Comparison of ENCODE assay signal across 7 cellular contexts in the genomic region with DNA sequence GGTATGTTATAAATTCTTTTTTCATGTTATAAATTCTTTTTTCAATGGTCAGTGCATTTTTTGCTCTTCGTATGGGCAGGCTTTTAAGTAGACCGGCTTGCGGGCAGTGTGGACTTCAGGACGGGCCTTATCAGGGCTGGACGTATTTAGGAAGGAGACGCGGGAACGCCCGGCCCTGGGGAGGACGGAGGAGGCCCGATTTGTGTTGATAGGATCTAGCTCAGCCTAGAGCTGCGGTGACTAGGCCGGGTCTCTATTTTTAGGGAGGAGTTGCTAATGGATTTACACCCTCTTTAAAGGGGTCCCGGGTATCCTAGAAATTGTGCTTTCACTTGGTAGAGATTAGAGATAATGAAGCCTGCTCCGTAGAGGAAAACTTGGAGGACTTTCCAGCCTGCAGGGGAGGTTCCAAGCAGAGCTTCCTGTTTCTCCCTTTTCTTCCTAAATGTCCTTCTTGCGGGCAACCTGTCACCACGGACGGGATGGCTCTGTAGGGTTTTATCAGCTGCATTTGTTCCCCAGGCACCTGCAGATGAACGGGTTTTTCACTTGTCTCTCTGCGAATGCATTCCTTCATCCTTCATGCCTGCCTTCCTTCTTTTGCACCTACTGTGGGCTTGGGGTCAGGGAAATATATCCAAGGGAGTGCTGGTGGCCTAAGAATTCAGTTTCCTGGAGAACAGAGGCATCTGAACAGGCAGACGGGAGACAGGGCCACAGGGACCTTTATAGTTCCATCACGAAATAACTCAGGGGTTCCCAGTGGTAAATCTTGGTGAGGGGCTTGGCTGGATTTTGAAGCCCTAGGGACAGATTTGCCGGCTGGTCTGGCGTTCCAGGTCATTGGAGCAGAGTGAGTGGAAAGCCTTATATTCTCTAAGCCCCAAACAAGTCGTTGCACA. TPM values are rescaled to one million over a fixed set of nuclear protein-coding genes. Genes with fewer than 3 reads are reported as not detected.
DNase-seq lines count a peak whose midpoint lies in the region; ATAC-seq, FAIRE-seq and TF ChIP-seq lines count a peak whose summit lies in the region.

No MANE protein-coding gene starts in this region.

- H3K27me3 ChIP-seq in HL-60 (ENCODE audit: insufficient read depth, poor library complexity, severe bottlenecking) (no peaks in the 10 kb centered on the region), small intestine (ENCODE audit: control insufficient read depth in 2 of 2, insufficient read depth in 2 of 2, low read length in 2 of 2) (no peaks in the 10 kb centered on the region)

- H3K4me3 Mint-ChIP-seq in activated naive CD4-positive, alpha-beta T cell treated with anti-CD3 and anti-CD28 coated beads, Interleukin-2, amount 50 U/mL, for 24 hours, result peak overlapping the region; percentile 100

- peaks cover 53% of the 10 kb centered on the region for H3K4me1 Mint-ChIP-seq in activated naive CD4-positive, alpha-beta T cell treated with anti-CD3 and anti-CD28 coated beads, Interleukin-2, amount 50 U/mL, for 24 hours

- intact Hi-C loops in head of caudate nucleus (cut with DNase I), result no loop called here

- H3K9me3 Mint-ChIP-seq in activated naive CD4-positive, alpha-beta T cell treated with anti-CD3 and anti-CD28 coated beads, Interleukin-2, amount 50 U/mL, for 24 hours, result no peaks in the 10 kb centered on the region

- DNase-seq in HL-60 (ENCODE audit: low read depth in 1 of 2, low spot score in 1 of 2) (peak in 1 of 2 experiments; percentile 13), hepatic stellate cell (ENCODE audit: low spot score) (peak; percentile 50), small intestine (peak; percentile 52), head of caudate nucleus (no peak), GM13976 (ENCODE audit: low spot score) (no peak)

- H3K4me3 ChIP-seq in HL-60 (replicated peaks; ENCODE audit: insufficient read depth, low read length) (peak overlapping the region; percentile 62), small intestine (ENCODE audit: low read depth in 1 of 2, low read length in 2 of 2) (peak overlapping the region; percentile 83 to 91)

- H3K4me1 ChIP-seq in small intestine (ENCODE audit: control insufficient read depth in 2 of 2, insufficient read depth in 1 of 2, low read depth in 1 of 2, low read length in 1 of 2), result peaks cover 6 to 20% of the 10 kb centered on the region in 2 donors

- no peak for ATAC-seq in HG03139 (IDR thresholded peaks at IDR 0.05; ENCODE audit: unreplicated experiment)

- H3K27ac Mint-ChIP-seq in activated naive CD4-positive, alpha-beta T cell treated with anti-CD3 and anti-CD28 coated beads, Interleukin-2, amount 50 U/mL, for 24 hours, result peak overlapping the region; percentile 99

- 3 to 7% (median 7%) methylated on average over 25 of the region's 25 CpGs for WGBS in small intestine, 3 donors

- in situ Hi-C loops in GM13976 (cut with MboI; ENCODE audit: low sequenced_read_pairs, unreplicated experiment), result no loop called here

- H3K27ac ChIP-seq in HL-60 (replicated peaks) (peak overlapping the region; percentile 57), small intestine (ENCODE audit: low read depth in 1 of 2, low read length in 1 of 2) (peak overlapping the region in 1 of 2 donors; percentile 93)

- no peaks in the 10 kb centered on the region for H3K9me3 ChIP-seq in small intestine (ENCODE audit: control insufficient read depth, low read depth)

- no peak for FAIRE-seq in small intestine (lab: Jason Lieb, UNC)

- H3K27me3 Mint-ChIP-seq in activated naive CD4-positive, alpha-beta T cell treated with anti-CD3 and anti-CD28 coated beads, Interleukin-2, amount 50 U/mL, for 24 hours, result no peaks in the 10 kb centered on the region

- TF ChIP-seq CTCF in HL-60 (IDR thresholded peaks at IDR 0.05; ENCODE audit: insufficient read depth, low read length) (no peak), GM13976 (IDR thresholded peaks at IDR 0.05; ENCODE audit: borderline replicate concordance, control extremely low read depth, extremely low read depth, insufficient read depth, missing control alignments) (no peak)

- peaks cover 9% of the 10 kb centered on the region for H3K36me3 Mint-ChIP-seq in activated naive CD4-positive, alpha-beta T cell treated with anti-CD3 and anti-CD28 coated beads, Interleukin-2, amount 50 U/mL, for 24 hours

- H3K36me3 ChIP-seq in small intestine (ENCODE audit: control insufficient read depth in 2 of 2, insufficient read depth in 2 of 2, low read length in 2 of 2), result no peaks in the 10 kb centered on the region

RNA-seq across cellular contexts. Expression of gene CD99, which starts 1.4 kb away (rescaled TPM):
- polyA plus RNA-seq in small intestine, result 100 to 1,000 TPM; 101 to 307 (median 174) TPM

RNA-seq across cellular contexts. Expression of gene XG, which starts 59.4 kb away (rescaled TPM):
- polyA plus RNA-seq in small intestine, result under 1 TPM in 1 of 3 donors, not detected in 2; 0.13 TPM

Comparison
In these comparisons a context has a peak if more than half of its experiments do, and no peak if none do; other contexts are left out.
1. DNase-seq: peak in hepatic stellate cell (single experiment) and small intestine (single experiment); none in head of caudate nucleus (0 of 42) and GM13976 (single experiment).